ENCODE assay signal across 16 cellular contexts in the genomic region with DNA sequence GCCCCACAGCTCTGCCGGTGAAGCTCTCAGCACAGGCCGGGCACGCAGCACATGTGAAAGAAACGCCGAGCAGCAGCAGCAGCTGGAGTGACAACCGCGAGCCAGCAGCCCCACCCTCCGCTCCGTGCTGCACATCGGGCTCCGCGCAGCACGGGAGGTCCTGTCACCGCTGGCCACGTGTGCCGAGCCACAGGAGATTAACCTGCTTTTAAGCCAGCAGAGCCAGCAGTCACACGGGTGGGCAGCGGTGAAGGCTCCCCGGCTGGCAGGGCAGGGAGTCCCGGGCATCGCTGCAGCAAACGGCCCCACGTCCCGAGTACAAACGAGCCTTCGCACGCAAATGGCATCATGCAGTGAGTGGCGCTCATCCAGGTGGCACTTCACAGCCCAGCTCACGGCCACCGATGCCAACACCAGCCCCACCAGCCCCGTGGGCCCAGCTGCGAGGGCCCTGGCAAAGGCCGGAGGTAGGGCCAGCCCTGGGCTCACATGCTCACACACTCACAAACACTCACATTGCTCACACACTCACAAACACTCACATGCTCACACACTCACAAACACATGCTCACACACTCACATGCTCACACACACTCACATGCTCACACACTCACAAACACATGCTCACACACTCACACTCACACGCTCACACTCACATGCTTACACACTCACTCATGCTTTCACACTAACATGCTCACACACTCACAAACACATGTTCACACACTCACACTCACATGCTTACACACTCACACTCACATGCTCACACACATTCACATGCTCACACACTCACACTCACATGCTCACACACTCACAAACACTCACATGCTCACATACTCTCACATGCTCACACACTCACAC. TPM values are rescaled to one million over a fixed set of nuclear protein-coding genes. Genes with fewer than 3 reads are reported as not detected.
DNase-seq lines count a peak whose midpoint lies in the region; ATAC-seq and TF ChIP-seq lines count a peak whose summit lies in the region.
"Had no signal": no experiment of that assay in that cellular context is flagged by ENCODE, and none has a peak within 500 bp of the region (broad histone marks: within the 10 kb centered on the region; RNA-seq: fewer than 3 reads in every experiment).

No MANE protein-coding gene starts in this region.

- H3K36me3 ChIP-seq in RWPE2 (ENCODE audit: low read depth) (no peaks in the 10 kb centered on the region), trophoblast cell (ENCODE audit: control insufficient read depth in 1 of 2, insufficient read depth in 2 of 2, low read length in 2 of 2) (no peaks in the 10 kb centered on the region)
- H3K36me3 ChIP-seq: gastroesophageal sphincter, thoracic aorta had no signal

- H2AK5ac ChIP-seq in trophoblast cell (ENCODE audit: low read length), result no peak overlapping the region

- TF ChIP-seq CTCF in RWPE2 (IDR thresholded peaks at IDR 0.05; ENCODE audit: poor library complexity, severe bottlenecking), result no peak

- H4K91ac ChIP-seq in trophoblast cell (ENCODE audit: low read depth, low read length), result no peak overlapping the region

- no peak overlapping the region for H2AFZ ChIP-seq in trophoblast cell (ENCODE audit: insufficient read depth, low read length, poor library complexity)

- ATAC-seq in RWPE2 (ENCODE audit: low read depth), result peak; percentile 20; the same call in 1 of the 3 replicates
- no peak for ATAC-seq in GM19463 (IDR thresholded peaks at IDR 0.05; ENCODE audit: unreplicated experiment)
- ATAC-seq: gastroesophageal sphincter had no signal

- no peak overlapping the region for H3K18ac ChIP-seq in trophoblast cell (ENCODE audit: low read length)

- H3K4ac ChIP-seq in trophoblast cell (ENCODE audit: low read depth, low read length), result no peak overlapping the region

- H3K79me1 ChIP-seq in trophoblast cell (ENCODE audit: low read length), result no peaks in the 10 kb centered on the region

- no peak overlapping the region for H3K4me3 ChIP-seq in RWPE2 (ENCODE audit: severe bottlenecking)
- H3K4me3 ChIP-seq in trophoblast cell (ENCODE audit: low read depth, low read length), result peak overlapping the region; percentile 35
- H3K4me3 ChIP-seq: A549, gastroesophageal sphincter, thoracic aorta had no signal

- H3K27ac ChIP-seq in RWPE2 (ENCODE audit: poor library complexity, severe bottlenecking) (no peak overlapping the region), trophoblast cell (ENCODE audit: low read depth, low read length) (no peak overlapping the region)
- H3K27ac ChIP-seq: A549, C4-2B, gastroesophageal sphincter, thoracic aorta had no signal

- H3K4me1 ChIP-seq in RWPE2 (ENCODE audit: insufficient read depth, poor library complexity, severe bottlenecking), result peaks cover 5% of the 10 kb centered on the region
- H3K4me1 ChIP-seq in trophoblast cell (ENCODE audit: control insufficient read depth in 1 of 2, insufficient read depth in 2 of 2, low read length in 2 of 2), result peaks cover 3 to 6% of the 10 kb centered on the region in 2 experiments
- H3K4me1 ChIP-seq: A549, gastroesophageal sphincter had no signal

- DNase-seq in NCI-H345 (lab: John Stamatoyannopoulos, UW) (peak; percentile 50), NCI-H345 treated with DMSO at 0.1 percent for 48 hours (lab: John Stamatoyannopoulos, UW; ENCODE audit: unreplicated experiment) (no peak), NCI-H1092 (lab: John Stamatoyannopoulos, UW) (peak; percentile 39), RWPE2 (ENCODE audit: low spot score) (no peak), trophoblast cell (no peak), HUDEP-2 (lab: John Stamatoyannopoulos, UW; ENCODE audit: unreplicated experiment in 76 of 76) (no peak), GM03348 (ENCODE audit: low spot score) (no peak)
- DNase-seq: activated CD4-positive, alpha-beta T cell treated with anti-CD3 and anti-CD28 coated beads for 48 hours; erythroblast; midbrain; stimulated activated CD4-positive, alpha-beta T cell treated with anti-CD3 and anti-CD28 coated beads, Interleukin-12 subunit alpha, Interleukin-12 subunit beta, amount 100 ng/mL, for 4 hours had no signal

- no CpG with 5 or more reads among the region's 34 CpGs for WGBS in trophoblast cell (ENCODE audit: extremely low coverage, insufficient coverage, insufficient read length)

- H3K14ac ChIP-seq in trophoblast cell (ENCODE audit: low read length), result no peak overlapping the region

- no peak overlapping the region for H4K12ac ChIP-seq in trophoblast cell (ENCODE audit: low read depth, low read length)

- no peak overlapping the region for H3K9ac ChIP-seq in trophoblast cell (ENCODE audit: low read length)

- no peak overlapping the region for H2BK120ac ChIP-seq in trophoblast cell (ENCODE audit: insufficient read depth, low read length, poor library complexity)

- H3K9me3 ChIP-seq in RWPE2 (ENCODE audit: severe bottlenecking) (no peaks in the 10 kb centered on the region), trophoblast cell (ENCODE audit: insufficient read depth, low read depth, low read length) (peaks cover 18% of the 10 kb centered on the region)
- H3K9me3 ChIP-seq: A549, gastroesophageal sphincter, thoracic aorta had no signal

- H3K23ac ChIP-seq in trophoblast cell (ENCODE audit: low read length), result peak overlapping the region; percentile 15

- H4K8ac ChIP-seq in trophoblast cell (ENCODE audit: low read depth, low read length), result no peak overlapping the region

- H3K4me2 ChIP-seq in trophoblast cell (ENCODE audit: low read length), result no peak overlapping the region
- H3K4me2 ChIP-seq: A549 had no signal

- peaks cover 7% of the 10 kb centered on the region for H3K27me3 ChIP-seq in RWPE2 (ENCODE audit: insufficient read depth, poor library complexity, severe bottlenecking)
- no peaks in the 10 kb centered on the region for H3K27me3 ChIP-seq in trophoblast cell (ENCODE audit: insufficient read depth, low read length)

- no peak overlapping the region for H2BK12ac ChIP-seq in trophoblast cell (ENCODE audit: low read length)

- H2BK5ac ChIP-seq in trophoblast cell (ENCODE audit: low read depth, low read length, poor library complexity), result no peak overlapping the region

- H3K79me2 ChIP-seq in trophoblast cell (ENCODE audit: control insufficient read depth, insufficient read depth, low read length, poor library complexity), result no peaks in the 10 kb centered on the region

RNA-seq across cellular contexts. Expression of gene CCDC187, which starts 11.1 kb away (rescaled TPM):
- polyA plus RNA-seq in trophoblast cell (2013), result 0.04 TPM in 2 replicates

RNA-seq across cellular contexts. Expression of gene GPSM1, which starts 34.5 kb away (rescaled TPM):
- polyA plus RNA-seq in trophoblast cell (2013), result 17.8 and 18.5 TPM in 2 replicates

RNA-seq across cellular contexts. Expression of gene QSOX2, which starts 47.2 kb away (rescaled TPM):
- polyA plus RNA-seq in trophoblast cell (2013), result 3.9 and 4.3 TPM in 2 replicates

Comparison
In these comparisons a context has a peak if more than half of its experiments do, and no peak if none do; other contexts are left out.
1. DNase-seq: peak in NCI-H345 (single experiment) and NCI-H1092 (single experiment); none in NCI-H345 treated with DMSO at 0.1 percent for 48 hours (single experiment), RWPE2 (single experiment), trophoblast cell (0 of 2), HUDEP-2 (0 of 76) and GM03348 (single experiment).